In genomic region chr6:40352527-40353170, GRCh38 we compare ENCODE assay signal across 2 cellular contexts.
TF ChIP-seq lines count a peak whose summit lies in the region.

No MANE protein-coding gene starts in this region.

TF ChIP-seq in H1, 55 proteins besides CTCF, POLR2A, EP300 and RAD21 (continued from another document):
- TF ChIP-seq BACH1 (IDR thresholded peaks at IDR 0.05; ENCODE audit: low read length) (no peak), ASH2L (IDR thresholded peaks at IDR 0.05; ENCODE audit: low read length) (no peak), HDAC2 (IDR thresholded peaks at IDR 0.05; ENCODE audit: borderline replicate concordance in 1 of 2, low read depth in 2 of 2, low read length in 2 of 2) (peak in 1 of 2 experiments; percentile 54; a peak in 1 of 4 replicates), SUZ12 (IDR thresholded peaks at IDR 0.05; ENCODE audit: low read length) (no peak), CBX5 (IDR thresholded peaks at IDR 0.05; ENCODE audit: low read depth, low read length) (no peak)
TF ChIP-seq in H1: peak in this region for 2.

TF ChIP-seq in neural cell, 6 proteins besides CTCF, POLR2A, EP300 and RAD21 (continued from another document):
- TF ChIP-seq REST (IDR thresholded peaks at IDR 0.05; ENCODE audit: borderline replicate concordance) = no peak
